1 cellular context compared by ENCODE assay signal in the genomic region with DNA sequence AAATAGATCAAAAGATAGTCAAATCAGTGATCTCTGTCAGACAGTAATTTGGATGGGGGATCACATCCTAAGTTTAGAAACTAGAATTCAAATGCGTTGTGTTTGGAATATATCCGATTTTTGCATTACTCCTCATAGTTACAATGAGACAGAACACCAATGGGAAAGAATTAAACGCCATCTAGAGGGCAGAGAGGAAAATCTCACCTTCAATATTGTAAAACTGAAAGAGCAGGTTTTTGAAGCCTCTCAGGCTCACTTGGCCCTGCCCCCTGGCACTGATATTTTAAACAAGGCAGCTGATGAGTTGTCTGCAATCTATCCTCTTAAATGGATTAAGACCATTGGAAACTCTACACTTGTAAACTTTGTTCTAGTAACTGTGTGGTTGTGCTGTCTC.
TF ChIP-seq lines count a peak whose summit lies in the region.

No MANE protein-coding gene starts in this region.

TF ChIP-seq in GM12878, 131 proteins besides CTCF, POLR2A, EP300 and RAD21:
- TF ChIP-seq SUPT20H (IDR thresholded peaks at IDR 0.05; ENCODE audit: borderline replicate concordance, control insufficient read depth, low read depth, low read length) = no peak
- peak; percentile 34; the same call in 1 of the 2 replicates for TF ChIP-seq SMC3 (IDR thresholded peaks at IDR 0.05; ENCODE audit: borderline replicate concordance, low read length)
